Comparison of ENCODE assay signal across 8 cellular contexts in genomic region chr9:89576404-89576824, GRCh38. TPM values are rescaled to one million over a fixed set of nuclear protein-coding genes. Genes with fewer than 3 reads are reported as not detected.
DNase-seq lines count a peak whose midpoint lies in the region; ATAC-seq and TF ChIP-seq lines count a peak whose summit lies in the region.

No MANE protein-coding gene starts in this region.

- ATAC-seq in Panc1 (no peak), GM19463 (IDR thresholded peaks at IDR 0.05; ENCODE audit: unreplicated experiment) (no peak), GM19023 (IDR thresholded peaks at IDR 0.05; ENCODE audit: unreplicated experiment) (no peak)

- POLR2A ChIA-PET in Panc1 (lab: Charles Lee) = no interaction called here

- WGBS in esophagus muscularis mucosa = 28% methylated on average over 3 of the region's 3 CpGs

- DNase-seq in ACHN = peak; percentile 39
- no peak for DNase-seq in GM12864 (ENCODE audit: low read depth)
- no peak for DNase-seq in Panc1 (ENCODE audit: low read depth, low spot score)
- DNase-seq in esophagus muscularis mucosa (ENCODE audit: extremely low spot score) = no peak
- no peak for DNase-seq in retinal pigment epithelial cell (ENCODE audit: low read depth)
- no peak for DNase-seq in NCI-H226

- no peak for TF ChIP-seq EP300 in esophagus muscularis mucosa (IDR thresholded peaks at IDR 0.05)

- H3K9me3 ChIP-seq in Panc1 (ENCODE audit: control insufficient read depth, insufficient read depth, low read depth, low read length) (no peaks in the 10 kb centered on the region), esophagus muscularis mucosa (peaks cover 0 to 6% (median 0%) of the 10 kb centered on the region in 4 donors)

- intact Hi-C loops in Panc1 (cut with micrococcal nuclease; ENCODE audit: unreplicated experiment) (no loop called here), esophagus muscularis mucosa (cut with DNase I) (no loop called here)

- H3K4me1 ChIP-seq in Panc1 (ENCODE audit: control insufficient read depth, insufficient read depth, low read length) (no peaks in the 10 kb centered on the region), esophagus muscularis mucosa (no peaks in the 10 kb centered on the region)

- TF ChIP-seq CTCF in GM12864 (IDR thresholded peaks at IDR 0.05; ENCODE audit: low read depth, low read length, missing control alignments) = peak; percentile 39
- peak; percentile 60; the same call in 1 of the 2 replicates for TF ChIP-seq CTCF in Panc1 (IDR thresholded peaks at IDR 0.05)
- peak; percentile 67 to 76 (median 69) for TF ChIP-seq CTCF in esophagus muscularis mucosa (IDR thresholded peaks at IDR 0.05)
- TF ChIP-seq CTCF in retinal pigment epithelial cell (conservative IDR thresholded peaks at IDR 0.05; ENCODE audit: low read depth, low read length) = peak; percentile 63

- H3K36me3 ChIP-seq in Panc1 (ENCODE audit: control insufficient read depth, insufficient read depth, low read length) = no peaks in the 10 kb centered on the region
- no peaks in the 10 kb centered on the region for H3K36me3 ChIP-seq in esophagus muscularis mucosa

- H3K27ac ChIP-seq in Panc1 (ENCODE audit: low read length) = no peak overlapping the region
- H3K27ac ChIP-seq in esophagus muscularis mucosa (replicated peaks in 1 of 4) = no peak overlapping the region

- CTCF ChIA-PET in Panc1 (lab: Charles Lee) = interaction anchor here (0.6 to 0.7 kb wide), 2 partner anchors 12 to 24 kb away, joined by 4 read pairs; no protein-coding TSS in a partner anchor

- in situ Hi-C loops in ACHN (cut with HindIII; ENCODE audit: low pct_ligation_motif_present, low pct_unique_long_range_greater_than_20kb, low sequenced_read_pairs) (no loop called here), Panc1 (cut with HindIII; ENCODE audit: low pct_unique_long_range_greater_than_20kb, low sequenced_read_pairs) (no loop called here)

- H3K4me3 ChIP-seq in GM12864 (ENCODE audit: low read depth, low read length) (no peak overlapping the region), Panc1 (ENCODE audit: low read depth in 2 of 2, low read length in 2 of 2) (no peak overlapping the region), esophagus muscularis mucosa (no peak overlapping the region), retinal pigment epithelial cell (ENCODE audit: low read length) (no peak overlapping the region)

- TF ChIP-seq POLR2A in esophagus muscularis mucosa (IDR thresholded peaks at IDR 0.05; ENCODE audit: low read depth) = no peak

- BruUV-seq in Panc1 (replicated peaks; lab: Mats Ljungman, UMichigan) = no TSS peak

- no peaks in the 10 kb centered on the region; the same call in none of the 2 replicates for H3K27me3 ChIP-seq in Panc1 (ENCODE audit: control insufficient read depth, insufficient read depth, low read length)
- peaks cover 0 to 46% (median 2%) of the 10 kb centered on the region in 4 donors for H3K27me3 ChIP-seq in esophagus muscularis mucosa

RNA-seq across cellular contexts. Expression of gene GADD45G, which starts 28.4 kb away (rescaled TPM):
- 1.2 TPM for total RNA-seq in Panc1 (2021; ENCODE audit: unreplicated experiment)
- 3.3 TPM for polyA plus RNA-seq in Panc1 (2012; ENCODE audit: insufficient read length)
- 100 to 1,000 TPM in 2 of 4 donors, 10 to 100 TPM in 2; 44.0 to 136 (median 103) TPM for total RNA-seq in esophagus muscularis mucosa

Comparison
In these comparisons a context has a peak if more than half of its experiments do, and no peak if none do; other contexts are left out.
1. RNA of gene GADD45G, which starts 28.4 kb away (total RNA-seq): 44.0 to 136 TPM in esophagus muscularis mucosa; 1.2 TPM in Panc1 (single experiment); every median in the first group is over 10 times any median in the second.
2. Peak in every context shown above with its lines, with median percentiles within 50 percentile points of each other: CTCF ChIP-seq.